ENCODE assay signal across 8 cellular contexts in genomic region chr2:236168110-236169067, GRCh38. TPM values are rescaled to one million over a fixed set of nuclear protein-coding genes. Genes with fewer than 3 reads are reported as not detected.
A peak's percentile ranks its signal among the peaks of the same experiment; 100 is the strongest.
DNase-seq lines count a peak whose midpoint lies in the region; ATAC-seq lines count a peak whose summit lies in the region.

GBX2 (minus strand) TSS chr2:236168386; CDS start chr2:236167971, 415 bp downstream.

- H3K27ac Mint-ChIP-seq in activated T-helper 1 cell treated with anti-CD3 and anti-CD28 coated beads, Interleukin-12 subunit alpha, Interleukin-12 subunit beta, Interleukin-2, Interleukin-4 antibody, amounts not matched to agents 30 ng/mL and 10 ng/mL and 1 ng/mL, durations not matched to agents 14 hours and 24 hours and 36 hours, result peak within 1 kb of the TSS; percentile 29
- peak within 1 kb of the TSS; percentile 94 for H3K27ac Mint-ChIP-seq in stimulated activated naive B cell treated with anti-CD40 and anti-IgM and Interleukin-4, amounts not matched to agents 10 μg/mL and 1 μg/mL and 100 μg/mL, for 72 hours

- H3K27me3 Mint-ChIP-seq in activated T-helper 1 cell treated with anti-CD3 and anti-CD28 coated beads, Interleukin-12 subunit alpha, Interleukin-12 subunit beta, Interleukin-2, Interleukin-4 antibody, amounts not matched to agents 30 ng/mL and 10 ng/mL and 1 ng/mL, durations not matched to agents 14 hours and 24 hours and 36 hours (ENCODE audit: insufficient read depth), result peaks cover 57% of the 10 kb centered on the region
- H3K27me3 Mint-ChIP-seq in stimulated activated naive B cell treated with anti-CD40 and anti-IgM and Interleukin-4, amounts not matched to agents 10 μg/mL and 1 μg/mL and 100 μg/mL, for 72 hours, result peaks cover 47 to 70% of the 10 kb centered on the region in 2 donors

- no peak for ATAC-seq in stimulated activated naive B cell treated with anti-CD40 and anti-IgM and Interleukin-4, amounts not matched to agents 10 μg/mL and 1 μg/mL and 100 μg/mL, for 72 hours (replicated peaks)

- no peak within 1 kb of the TSS for H3K4me3 Mint-ChIP-seq in activated T-helper 1 cell treated with anti-CD3 and anti-CD28 coated beads, Interleukin-12 subunit alpha, Interleukin-12 subunit beta, Interleukin-2, Interleukin-4 antibody, amounts not matched to agents 30 ng/mL and 10 ng/mL and 1 ng/mL, durations not matched to agents 14 hours and 24 hours and 36 hours
- peak within 1 kb of the TSS; percentile 29 to 41 for H3K4me3 Mint-ChIP-seq in stimulated activated naive B cell treated with anti-CD40 and anti-IgM and Interleukin-4, amounts not matched to agents 10 μg/mL and 1 μg/mL and 100 μg/mL, for 72 hours

- DNase-seq in DMS 273 treated with DMSO at 0.1 percent for 48 hours (lab: John Stamatoyannopoulos, UW) (peak; percentile 74), NCI-H1092 treated with DMSO at 0.1 percent for 48 hours (lab: John Stamatoyannopoulos, UW) (peak; percentile 33), 8988T (no peak), NK-92 (lab: John Stamatoyannopoulos, UW; ENCODE audit: unreplicated experiment) (no peak), putamen (ENCODE audit: low spot score) (no peak)
- no peak for DNase-seq in activated T-helper 1 cell treated with anti-CD3 and anti-CD28 coated beads, Interleukin-12 subunit alpha, Interleukin-12 subunit beta, Interleukin-2, Interleukin-4 antibody, amounts not matched to agents 30 ng/mL and 10 ng/mL and 1 ng/mL, durations not matched to agents 14 hours and 24 hours and 36 hours (ENCODE audit: low spot score)
- no peak for DNase-seq in stimulated activated naive B cell treated with anti-CD40 and anti-IgM and Interleukin-4, amounts not matched to agents 10 μg/mL and 1 μg/mL and 100 μg/mL, for 72 hours

- peak within 1 kb of the TSS; percentile 56 for H3K4me3 ChIP-seq in iPS-11a (ENCODE audit: low read depth, low read length)

- intact Hi-C loops in activated T-helper 1 cell treated with anti-CD3 and anti-CD28 coated beads, Interleukin-12 subunit alpha, Interleukin-12 subunit beta, Interleukin-2, Interleukin-4 antibody, amounts not matched to agents 30 ng/mL and 10 ng/mL and 1 ng/mL, durations not matched to agents 14 hours and 24 hours and 36 hours (cut with micrococcal nuclease), result no loop called here

- H3K9me3 Mint-ChIP-seq in activated T-helper 1 cell treated with anti-CD3 and anti-CD28 coated beads, Interleukin-12 subunit alpha, Interleukin-12 subunit beta, Interleukin-2, Interleukin-4 antibody, amounts not matched to agents 30 ng/mL and 10 ng/mL and 1 ng/mL, durations not matched to agents 14 hours and 24 hours and 36 hours, result no peaks in the 10 kb centered on the region
- H3K9me3 Mint-ChIP-seq in stimulated activated naive B cell treated with anti-CD40 and anti-IgM and Interleukin-4, amounts not matched to agents 10 μg/mL and 1 μg/mL and 100 μg/mL, for 72 hours, result no peaks in the 10 kb centered on the region

- H3K4me1 Mint-ChIP-seq in activated T-helper 1 cell treated with anti-CD3 and anti-CD28 coated beads, Interleukin-12 subunit alpha, Interleukin-12 subunit beta, Interleukin-2, Interleukin-4 antibody, amounts not matched to agents 30 ng/mL and 10 ng/mL and 1 ng/mL, durations not matched to agents 14 hours and 24 hours and 36 hours (ENCODE audit: low read depth), result peaks cover 6% of the 10 kb centered on the region
- peaks cover 5 to 17% of the 10 kb centered on the region in 2 donors for H3K4me1 Mint-ChIP-seq in stimulated activated naive B cell treated with anti-CD40 and anti-IgM and Interleukin-4, amounts not matched to agents 10 μg/mL and 1 μg/mL and 100 μg/mL, for 72 hours

- H3K36me3 Mint-ChIP-seq in activated T-helper 1 cell treated with anti-CD3 and anti-CD28 coated beads, Interleukin-12 subunit alpha, Interleukin-12 subunit beta, Interleukin-2, Interleukin-4 antibody, amounts not matched to agents 30 ng/mL and 10 ng/mL and 1 ng/mL, durations not matched to agents 14 hours and 24 hours and 36 hours (ENCODE audit: low read depth), result peaks cover 2% of the 10 kb centered on the region
- peaks cover 0 to 3% of the 10 kb centered on the region in 2 donors for H3K36me3 Mint-ChIP-seq in stimulated activated naive B cell treated with anti-CD40 and anti-IgM and Interleukin-4, amounts not matched to agents 10 μg/mL and 1 μg/mL and 100 μg/mL, for 72 hours

RNA-seq across cellular contexts. Expression of gene GBX2, which starts in this region (rescaled TPM):
- total RNA-seq in activated T-helper 1 cell treated with anti-CD3 and anti-CD28 coated beads, Interleukin-12 subunit alpha, Interleukin-12 subunit beta, Interleukin-2, Interleukin-4 antibody, amounts not matched to agents 30 ng/mL and 10 ng/mL and 1 ng/mL, durations not matched to agents 14 hours and 24 hours and 36 hours, result not detected in 2 replicates

Comparison
In these comparisons a context has a peak if more than half of its experiments do, and no peak if none do; other contexts are left out.
1. DNase-seq: peak in DMS 273 treated with DMSO at 0.1 percent for 48 hours (single experiment) and NCI-H1092 treated with DMSO at 0.1 percent for 48 hours (single experiment); none in activated T-helper 1 cell treated with anti-CD3 and anti-CD28 coated beads, Interleukin-12 subunit alpha, Interleukin-12 subunit beta, Interleukin-2, Interleukin-4 antibody, amounts not matched to agents 30 ng/mL and 10 ng/mL and 1 ng/mL, durations not matched to agents 14 hours and 24 hours and 36 hours (single experiment), stimulated activated naive B cell treated with anti-CD40 and anti-IgM and Interleukin-4, amounts not matched to agents 10 μg/mL and 1 μg/mL and 100 μg/mL, for 72 hours (single experiment), 8988T (single experiment), NK-92 (single experiment) and putamen (single experiment).